In genomic region chr1:10939654-10940450, GRCh38 we compare ENCODE assay signal across 9 cellular contexts.
A peak's percentile ranks its signal among the peaks of the same experiment; 100 is the strongest.
DNase-seq lines count a peak whose midpoint lies in the region; ATAC-seq and TF ChIP-seq lines count a peak whose summit lies in the region.
"Had no signal": no experiment of that assay in that cellular context is flagged by ENCODE, and none has a peak within 500 bp of the region (broad histone marks: within the 10 kb centered on the region; RNA-seq: fewer than 3 reads in every experiment).

No MANE protein-coding gene starts in this region.

- ATAC-seq in HG03558 (IDR thresholded peaks at IDR 0.05; ENCODE audit: extremely low read depth, unreplicated experiment) (peak; percentile 37), GM21723 (IDR thresholded peaks at IDR 0.05; ENCODE audit: unreplicated experiment) (no peak)

- H3K27me3 Mint-ChIP-seq in activated naive CD8-positive, alpha-beta T cell: peaks cover 14% of the 10 kb centered on the region

- no peaks in the 10 kb centered on the region for H3K9me3 Mint-ChIP-seq in activated naive CD8-positive, alpha-beta T cell (ENCODE audit: low read depth)
- H3K9me3 Mint-ChIP-seq: IgD-negative memory B cell had no signal

- H3K9me3 ChIP-seq in MG63 (no peaks in the 10 kb centered on the region), stomach (no peaks in the 10 kb centered on the region)

- 48 to 69% (median 57%) methylated on average over 20 of the region's 20 CpGs for WGBS in stomach, 5 donors

- H3K36me3 Mint-ChIP-seq in activated naive CD8-positive, alpha-beta T cell: no peaks in the 10 kb centered on the region

- H3K4me3 ChIP-seq in MG63: no peak overlapping the region
- H3K4me3 ChIP-seq in stomach: no peak overlapping the region

- no peak for TF ChIP-seq POLR2A in stomach (IDR thresholded peaks at IDR 0.05)

- intact Hi-C loops in stomach (cut with DNase I; ENCODE audit: low total_unique reads): no loop called here

- H3K4me1 ChIP-seq in stomach: peaks cover 18 to 43% (median 39%) of the 10 kb centered on the region in 4 donors

- no peak for TF ChIP-seq CTCF in stomach (IDR thresholded peaks at IDR 0.05)

- peak overlapping the region; percentile 46 for H3K27ac Mint-ChIP-seq in activated naive CD8-positive, alpha-beta T cell

- H3K36me3 ChIP-seq in MG63 (no peaks in the 10 kb centered on the region), stomach (no peaks in the 10 kb centered on the region)

- H3K4me1 Mint-ChIP-seq in activated naive CD8-positive, alpha-beta T cell (ENCODE audit: low read depth): peaks cover 39% of the 10 kb centered on the region

- TF ChIP-seq EP300 in stomach (IDR thresholded peaks at IDR 0.05): no peak

- no peak overlapping the region for H3K27ac ChIP-seq in stomach

- H3K27me3 ChIP-seq in MG63 (no peaks in the 10 kb centered on the region), stomach (peaks cover 0 to 29% (median 0%) of the 10 kb centered on the region in 3 donors)

- DNase-seq in GM19240 (ENCODE audit: insufficient read length, low spot score) (peak; percentile 89), MG63 (no peak), DMS 273 treated with DMSO at 0.1 percent for 48 hours (lab: John Stamatoyannopoulos, UW) (no peak), stomach (no peak)
- DNase-seq in stimulated activated CD8-positive, alpha-beta memory T cell treated with anti-CD3 and anti-CD28 coated beads, Interleukin-15, amount 100 ng/mL, for 48 hours (ENCODE audit: low read depth in 2 of 2): peak; percentile 39 to 59

- H3K4me3 Mint-ChIP-seq in activated naive CD8-positive, alpha-beta T cell: peak overlapping the region; percentile 76

Comparison
In these comparisons a context has a peak if more than half of its experiments do, and no peak if none do; other contexts are left out.
1. DNase-seq: peak in GM19240 (single experiment) and stimulated activated CD8-positive, alpha-beta memory T cell treated with anti-CD3 and anti-CD28 coated beads, Interleukin-15, amount 100 ng/mL, for 48 hours (2 of 2); none in MG63 (single experiment), DMS 273 treated with DMSO at 0.1 percent for 48 hours (single experiment) and stomach (single experiment).